ENCODE assay signal across 1 cellular context in genomic region chr1:50427818-50428779, GRCh38.
TF ChIP-seq lines count a peak whose summit lies in the region.

No MANE protein-coding gene starts in this region.

TF ChIP-seq in H1, 55 proteins besides CTCF, POLR2A, EP300 and RAD21 (continued from another document):
- TF ChIP-seq SP4 (IDR thresholded peaks at IDR 0.05; ENCODE audit: low read length) (no peak), EZH2 (IDR thresholded peaks at IDR 0.05; ENCODE audit: low read depth, low read length, severe bottlenecking) (peak; percentile 99)
